Comparison of ENCODE assay signal across 22 cellular contexts in genomic region chr2:160615706-160616105, GRCh38.
"Had no signal": no experiment of that assay in that cellular context is flagged by ENCODE, and none has a peak within 500 bp of the region (broad histone marks: within the 10 kb centered on the region; RNA-seq: fewer than 3 reads in every experiment).

No MANE protein-coding gene starts in this region.

- ATAC-seq: left colon; left lung; lower lobe of right lung; naive thymus-derived CD8-positive, alpha-beta T cell; right lobe of liver; stimulated activated effector memory CD8-positive, alpha-beta T cell treated with anti-CD3 and anti-CD28 coated beads, Interleukin-12 subunit alpha, Interleukin-12 subunit beta, amount 100 ng/mL, for 72 hours; upper lobe of right lung had no signal

- DNase-seq: hypothalamus; immature natural killer cell; kidney; left colon; left lung; lower lobe of right lung; mammary epithelial cell; mesenchymal stem cell; naive thymus-derived CD8-positive, alpha-beta T cell; nucleus accumbens; right lobe of liver; spleen; stimulated activated CD4-positive, alpha-beta T cell treated with anti-CD3 and anti-CD28 coated beads, Interleukin-4, amount 100 ng/mL, for 24 hours; stimulated activated naive CD4-positive, alpha-beta T cell; tibial artery; trophoblast cell; upper lobe of right lung had no signal

- H3K4me3 ChIP-seq: left lung, lower lobe of right lung, right atrium auricular region, right lobe of liver, skin epidermis, spleen, suprapubic skin, thoracic aorta, tibial artery, upper lobe of right lung had no signal
